ENCODE assay signal across 1 cellular context in genomic region chr7:55556031-55556430, GRCh38.
TF ChIP-seq lines count a peak whose summit lies in the region.

No MANE protein-coding gene starts in this region.

TF ChIP-seq in H1, 55 proteins besides CTCF, POLR2A, EP300 and RAD21:
- no peak for TF ChIP-seq POU5F1 (IDR thresholded peaks at IDR 0.05; ENCODE audit: low read depth, low read length)
- TF ChIP-seq JUND (IDR thresholded peaks at IDR 0.05; ENCODE audit: low read length): no peak
- TF ChIP-seq TCF12 (IDR thresholded peaks at IDR 0.05; ENCODE audit: low read depth, low read length): no peak
- TF ChIP-seq FOSL1 (IDR thresholded peaks at IDR 0.05; ENCODE audit: insufficient read depth, low read depth, low read length): no peak
- TF ChIP-seq MAFK (IDR thresholded peaks at IDR 0.05; ENCODE audit: low read depth, low read length): no peak
- no peak for TF ChIP-seq CBX5 (IDR thresholded peaks at IDR 0.05; ENCODE audit: low read depth, low read length)
- no peak for TF ChIP-seq GTF2F1 (IDR thresholded peaks at IDR 0.05; ENCODE audit: borderline replicate concordance, low read depth, low read length)
- no peak for TF ChIP-seq SIX5 (IDR thresholded peaks at IDR 0.05; ENCODE audit: low read depth, low read length)
